Comparison of ENCODE assay signal across 30 cellular contexts in the genomic region with DNA sequence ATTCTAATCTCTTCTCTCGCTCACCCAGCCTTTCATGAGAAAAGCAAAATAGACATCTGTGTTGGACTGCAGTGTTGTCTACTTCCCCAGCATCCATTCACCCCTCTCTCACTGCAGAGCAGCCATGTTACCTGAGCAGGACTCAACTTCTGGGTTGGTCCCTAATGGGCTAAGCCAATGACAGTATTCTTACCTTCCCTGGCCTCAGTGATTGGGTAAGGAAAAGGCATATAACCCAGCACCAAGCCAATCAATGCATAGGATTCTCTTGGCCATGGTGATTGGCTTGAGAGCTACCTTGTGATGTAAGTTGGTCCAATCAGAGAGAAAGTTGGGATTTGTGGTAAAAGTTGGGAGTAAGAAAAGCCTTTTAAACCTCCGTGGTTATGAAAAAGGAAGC.
"Had no signal": no experiment of that assay in that cellular context is flagged by ENCODE, and none has a peak within 500 bp of the region (broad histone marks: within the 10 kb centered on the region; RNA-seq: fewer than 3 reads in every experiment).

No MANE protein-coding gene starts in this region.

- DNase-seq: activated CD4-positive, alpha-beta T cell treated with anti-CD3 and anti-CD28 coated beads for 36 hours; activated CD4-positive, alpha-beta T cell treated with anti-CD3 and anti-CD28 coated beads, Interleukin-2, amount 10 ng/mL, durations not matched to agents 7 days and 5 days; activated CD4-positive, alpha-beta T cell treated with anti-CD3 and anti-CD28 coated beads, Interleukin-2, amount 50 U/mL, for 48 hours; activated CD8-positive, alpha-beta memory T cell treated with anti-CD3 and anti-CD28 coated beads, Interleukin-2, amount 50 U/mL, for 4 hours; activated CD8-positive, alpha-beta T cell treated with anti-CD3 and anti-CD28 coated beads, Interleukin-2, amount 10 ng/mL, durations not matched to agents 7 days and 5 days; activated effector memory CD4-positive, alpha-beta T cell treated with Interleukin-2 at 50 U/mL for 16 hours; activated naive CD4-positive, alpha-beta T cell treated with anti-CD3 and anti-CD28 coated beads, Interleukin-2, amount 10 ng/mL, durations not matched to agents 7 days and 5 days; activated naive CD8-positive, alpha-beta T cell treated with anti-CD3 and anti-CD28 coated beads, Interleukin-2, amount 50 U/mL, for 24 hours; activated T-cell treated with anti-CD3 and anti-CD28 coated beads for 4 hours; activated T-cell treated with anti-CD3 and anti-CD28 coated beads, Interleukin-2, amount 50 U/mL, for 48 hours; anterior cingulate cortex; caudate nucleus; KG1; MM.1S; MV-4-11; NCI-H1105; NCI-H1417 treated with DMSO at 0.1 percent for 48 hours; NCI-H187 treated with DMSO at 0.1 percent for 48 hours; NCI-H2081; NCI-H226; NCI-H446 treated with DMSO at 0.1 percent for 48 hours; NCI-H524; NCI-H82; SHP77; SJCRH30 had no signal

- H3K4me3 ChIP-seq: SJCRH30, SK-N-MC had no signal

- H3K9me3 ChIP-seq: SJCRH30 had no signal

- H3K36me3 ChIP-seq: SJCRH30 had no signal

- ATAC-seq: activated CD4-positive, alpha-beta T cell treated with anti-CD3 and anti-CD28 coated beads for 36 hours; activated CD4-positive, CD25-positive, alpha-beta regulatory T cell treated with anti-CD3 and anti-CD28 coated beads, Interleukin-2, amount 50 U/mL, for 24 hours; activated CD8-positive, alpha-beta T cell treated with anti-CD3 and anti-CD28 coated beads, Interleukin-2, amount 10 ng/mL, durations not matched to agents 7 days and 5 days; activated naive CD8-positive, alpha-beta T cell treated with anti-CD3 and anti-CD28 coated beads, Interleukin-2, amount 50 U/mL, for 24 hours; Panc1 had no signal

- H3K4me1 ChIP-seq: SJCRH30 had no signal

- H3K27me3 ChIP-seq: SJCRH30 had no signal

- H3K27ac ChIP-seq: SJCRH30, SK-N-MC had no signal

- FAIRE-seq: bronchial epithelial cell, TTC549 had no signal
